26 cellular contexts compared by ENCODE assay signal in the genomic region with DNA sequence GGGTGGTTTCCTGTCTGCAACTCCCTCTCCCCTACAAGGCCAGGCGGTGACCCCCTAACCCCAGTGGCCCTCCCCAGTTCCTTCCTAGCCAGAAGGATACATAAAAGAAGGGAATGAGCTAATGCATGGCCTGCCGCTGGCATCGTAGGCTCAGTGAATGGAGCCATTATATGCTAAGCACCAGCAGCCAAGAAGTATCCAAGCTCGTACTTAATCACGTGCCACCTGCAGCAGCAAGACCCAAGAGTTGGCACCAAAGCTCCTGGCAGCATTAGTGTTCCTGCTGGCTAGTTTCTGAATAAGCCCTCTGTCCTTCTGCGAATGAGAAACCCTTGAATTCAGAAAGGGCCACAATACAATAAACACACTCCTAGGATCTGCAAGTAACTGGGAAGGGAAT. TPM values are rescaled to one million over a fixed set of nuclear protein-coding genes. Genes with fewer than 3 reads are reported as not detected.
DNase-seq lines count a peak whose midpoint lies in the region; ATAC-seq, FAIRE-seq and TF ChIP-seq lines count a peak whose summit lies in the region.
"Had no signal": no experiment of that assay in that cellular context is flagged by ENCODE, and none has a peak within 500 bp of the region (broad histone marks: within the 10 kb centered on the region; RNA-seq: fewer than 3 reads in every experiment).

No MANE protein-coding gene starts in this region.

- no peaks in the 10 kb centered on the region for H3K27me3 Mint-ChIP-seq in endodermal cell (ENCODE audit: insufficient read depth)
- H3K27me3 Mint-ChIP-seq: activated T-cell treated with anti-CD3 and anti-CD28 coated beads, Interleukin-2, amount 50 U/mL, for 24 hours; CD4-positive, alpha-beta T cell had no signal

- DNase-seq in RPMI7951 (ENCODE audit: low read depth) (peak; percentile 27), endodermal cell (peak; percentile 5), middle frontal gyrus (ENCODE audit: extremely low spot score, low spot score) (peak; percentile 66), testis (peak; percentile 92), T-helper 1 cell (no peak), kidney (no peak)
- DNase-seq: activated CD4-positive, alpha-beta T cell treated with anti-CD3 and anti-CD28 coated beads for 4 hours; activated CD8-positive, alpha-beta memory T cell treated with anti-CD3 and anti-CD28 coated beads for 24 hours; activated naive CD4-positive, alpha-beta T cell treated with anti-CD3 and anti-CD28 coated beads for 36 hours; activated T-cell treated with anti-CD3 and anti-CD28 coated beads, Interleukin-2, amount 50 U/mL, for 24 hours; amniotic stem cell; CD4-positive, alpha-beta T cell; central memory CD4-positive, alpha-beta T cell; DMS153; erythroblast; gastrocnemius medialis; GM23248; mesenchymal stem cell; NCI-H1048; NCI-H187; NCI-H69; SK-N-SH; stimulated activated CD4-positive, alpha-beta T cell treated with anti-CD3 and anti-CD28 coated beads, Interleukin-2, amount 100 ng/mL, for 24 hours had no signal

- FAIRE-seq in kidney (lab: Jason Lieb, UNC), result no peak

- no peak overlapping the region for H3K27ac Mint-ChIP-seq in endodermal cell
- H3K27ac Mint-ChIP-seq: activated naive CD4-positive, alpha-beta T cell treated with anti-CD3 and anti-CD28 coated beads for 36 hours; activated T-cell treated with anti-CD3 and anti-CD28 coated beads, Interleukin-2, amount 50 U/mL, for 24 hours; CD4-positive, alpha-beta T cell; stimulated activated effector memory CD8-positive, alpha-beta T cell treated with anti-CD3 and anti-CD28 coated beads, Interleukin-12 subunit alpha, Interleukin-12 subunit beta, amount 100 ng/mL, for 72 hours had no signal

- peaks cover 43% of the 10 kb centered on the region for H3K9me3 ChIP-seq in endodermal cell (ENCODE audit: control insufficient read depth, low read length)
- H3K9me3 ChIP-seq in testis, result no peaks in the 10 kb centered on the region
- H3K9me3 ChIP-seq in kidney (ENCODE audit: control insufficient read depth in 1 of 2, low read length in 2 of 2), result peaks cover 0 to 5% of the 10 kb centered on the region in 2 donors
- H3K9me3 ChIP-seq: gastrocnemius medialis, SK-N-SH had no signal

- no peak overlapping the region for H3K4me3 ChIP-seq in endodermal cell (ENCODE audit: low read length)
- no peak overlapping the region for H3K4me3 ChIP-seq in testis
- H3K4me3 ChIP-seq in kidney (ENCODE audit: low read length in 2 of 2), result no peak overlapping the region
- H3K4me3 ChIP-seq: gastrocnemius medialis, GM23248, smooth muscle cell had no signal

- ATAC-seq in GM19035 (IDR thresholded peaks at IDR 0.05; ENCODE audit: unreplicated experiment), result no peak
- ATAC-seq: gastrocnemius medialis; stimulated activated effector memory CD8-positive, alpha-beta T cell treated with anti-CD3 and anti-CD28 coated beads, Interleukin-12 subunit alpha, Interleukin-12 subunit beta, amount 100 ng/mL, for 72 hours had no signal

- H3K36me3 ChIP-seq in endodermal cell (ENCODE audit: control insufficient read depth, insufficient read depth, low read length) (peaks cover 55% of the 10 kb centered on the region), testis (ENCODE audit: low read depth, missing control alignments) (no peaks in the 10 kb centered on the region), kidney (ENCODE audit: control insufficient read depth in 1 of 2, insufficient read depth in 2 of 2, low read length in 2 of 2) (peaks cover 37 to 41% of the 10 kb centered on the region in 2 donors)

- peaks cover 11% of the 10 kb centered on the region for H3K4me1 Mint-ChIP-seq in endodermal cell

- H3K27ac ChIP-seq in endodermal cell (ENCODE audit: low read depth, low read length), result no peak overlapping the region
- peak overlapping the region; percentile 47 to 48 for H3K27ac ChIP-seq in testis
- no peak overlapping the region for H3K27ac ChIP-seq in kidney (ENCODE audit: low read depth in 2 of 2, low read length in 2 of 2)
- H3K27ac ChIP-seq: GM23248 had no signal

- TF ChIP-seq CTCF in endodermal cell (conservative IDR thresholded peaks at IDR 0.05), result no peak
- no peak for TF ChIP-seq CTCF in testis (IDR thresholded peaks at IDR 0.05)
- no peak for TF ChIP-seq CTCF in kidney (IDR thresholded peaks at IDR 0.05; ENCODE audit: borderline replicate concordance, extremely low read depth, insufficient read depth)

- TF ChIP-seq POLR2A in testis (IDR thresholded peaks at IDR 0.05), result no peak

- no peak overlapping the region for H3K4me3 Mint-ChIP-seq in endodermal cell
- H3K4me3 Mint-ChIP-seq: activated naive CD4-positive, alpha-beta T cell treated with anti-CD3 and anti-CD28 coated beads for 36 hours; activated T-cell treated with anti-CD3 and anti-CD28 coated beads, Interleukin-2, amount 50 U/mL, for 24 hours; CD4-positive, alpha-beta T cell; stimulated activated effector memory CD8-positive, alpha-beta T cell treated with anti-CD3 and anti-CD28 coated beads, Interleukin-12 subunit alpha, Interleukin-12 subunit beta, amount 100 ng/mL, for 72 hours had no signal

- H3K4me1 ChIP-seq in endodermal cell (ENCODE audit: control insufficient read depth, insufficient read depth, low read length), result peaks cover 4% of the 10 kb centered on the region
- peaks cover 5% of the 10 kb centered on the region for H3K4me1 ChIP-seq in testis
- H3K4me1 ChIP-seq in kidney (ENCODE audit: control insufficient read depth in 1 of 2, insufficient read depth in 1 of 2, low read depth in 1 of 2, low read length in 2 of 2), result peaks cover 7 to 8% of the 10 kb centered on the region in 2 donors

- peaks cover 69% of the 10 kb centered on the region for H3K36me3 Mint-ChIP-seq in endodermal cell (ENCODE audit: low read depth)

- H3K9ac ChIP-seq in endodermal cell (ENCODE audit: extremely low read depth, low read length, poor library complexity, severe bottlenecking) (no peak overlapping the region), kidney (ENCODE audit: low read length in 2 of 2) (no peak overlapping the region)
- H3K9ac ChIP-seq: GM23248, SK-N-SH had no signal

- peaks cover 34% of the 10 kb centered on the region for H3K9me3 Mint-ChIP-seq in endodermal cell

- intact Hi-C loops in testis (cut with DNase I; ENCODE audit: low total_unique reads) (no loop called here), kidney (cut with DNase I) (no loop called here)

- H3K27me3 ChIP-seq in endodermal cell (ENCODE audit: control insufficient read depth, insufficient read depth, low read length, poor library complexity, severe bottlenecking) (no peaks in the 10 kb centered on the region), testis (no peaks in the 10 kb centered on the region)
- H3K27me3 ChIP-seq: gastrocnemius medialis had no signal

- 92 to 97% methylated on average over 6 of the region's 6 CpGs for WGBS in endodermal cell (ENCODE audit: insufficient coverage in 1 of 2, insufficient read length in 1 of 2), 2 experiments
- WGBS in testis, 2 donors, result 55 to 84% methylated on average over 6 of the region's 6 CpGs

RNA-seq across cellular contexts. Expression of a gene that starts 4.3 kb away (rescaled TPM):
- 310 and 351 TPM in 2 replicates for total RNA-seq in RPMI7951 (2014; rRNA removed; shearing (Covaris generic))
- total RNA-seq in endodermal cell (100 to 1,000 TPM; 138 to 178 TPM), testis (100 to 1,000 TPM; 109 to 130 TPM), kidney (135 TPM)
- polyA plus RNA-seq in endodermal cell (2013, experiment 1 of 2), result 244 TPM
- 262 TPM for polyA plus RNA-seq in endodermal cell (2013, experiment 2 of 2)
- polyA plus RNA-seq in testis (ENCODE audit: insufficient read depth, low read depth, low replicate concordance) (434 TPM), kidney (ENCODE audit: insufficient read depth, low read depth, low replicate concordance) (1,066 TPM)

RNA-seq across cellular contexts. Expression of a gene that starts 4.5 kb away (rescaled TPM):
- total RNA-seq in RPMI7951 (2014; rRNA removed; shearing (Covaris generic)), result 19.8 and 23.7 TPM in 2 replicates
- total RNA-seq in endodermal cell (10 to 100 TPM; 10.7 to 10.9 TPM), testis (10 to 100 TPM; 12.8 to 13.4 TPM), kidney (12.4 TPM)
- polyA plus RNA-seq in endodermal cell (2013, experiment 1 of 2), result 18.0 TPM
- 17.2 TPM for polyA plus RNA-seq in endodermal cell (2013, experiment 2 of 2)
- polyA plus RNA-seq in testis (ENCODE audit: insufficient read depth, low read depth, low replicate concordance) (27.8 TPM), kidney (ENCODE audit: insufficient read depth, low read depth, low replicate concordance) (31.3 TPM)

Comparison
In these comparisons a context has a peak if more than half of its experiments do, and no peak if none do; other contexts are left out.
1. DNase-seq: peak in RPMI7951 (single experiment), endodermal cell (single experiment), middle frontal gyrus (single experiment) and testis (single experiment); none in T-helper 1 cell (0 of 5) and kidney (single experiment).
2. H3K27ac ChIP-seq: peak in testis (2 of 2); none in endodermal cell (single experiment) and kidney (0 of 2).